28 cellular contexts compared by ENCODE assay signal in the genomic region with DNA sequence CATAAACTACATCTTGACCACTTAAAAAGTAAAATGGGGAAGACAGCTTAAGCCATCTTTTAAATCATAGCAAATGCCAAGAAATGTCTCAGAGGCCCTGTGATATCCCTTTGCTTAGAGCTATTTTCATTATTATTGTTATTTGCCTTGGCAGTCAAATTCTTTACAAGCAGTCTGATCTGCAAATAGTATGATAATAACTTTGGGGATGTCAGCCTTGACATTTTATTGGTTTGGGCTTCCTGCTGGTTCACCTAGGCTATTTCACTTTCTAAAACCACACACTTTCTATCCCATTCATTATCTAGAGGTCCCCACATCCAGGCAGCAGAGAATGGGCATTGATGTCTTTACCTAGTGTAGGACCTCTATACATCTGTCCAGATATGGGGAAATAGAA.
"Had no signal": no experiment of that assay in that cellular context is flagged by ENCODE, and none has a peak within 500 bp of the region (broad histone marks: within the 10 kb centered on the region; RNA-seq: fewer than 3 reads in every experiment).

No MANE protein-coding gene starts in this region.

- H3K9me3 Mint-ChIP-seq: stimulated activated effector memory CD8-positive, alpha-beta T cell treated with anti-CD3 and anti-CD28 coated beads, Interleukin-12 subunit alpha, Interleukin-12 subunit beta, amount 100 ng/mL, for 72 hours; stimulated activated memory B cell treated with anti-CD40 and anti-IgM and Interleukin-4, amounts not matched to agents 10 μg/mL and 1 μg/mL and 100 μg/mL, for 72 hours; stimulated activated naive CD8-positive, alpha-beta T cell treated with anti-CD3 and anti-CD28 coated beads, Interleukin-15, amount 100 ng/mL, for 72 hours had no signal

- H3K4me3 Mint-ChIP-seq: stimulated activated effector memory CD8-positive, alpha-beta T cell treated with anti-CD3 and anti-CD28 coated beads, Interleukin-12 subunit alpha, Interleukin-12 subunit beta, amount 100 ng/mL, for 72 hours; stimulated activated memory B cell treated with anti-CD40 and anti-IgM and Interleukin-4, amounts not matched to agents 10 μg/mL and 1 μg/mL and 100 μg/mL, for 72 hours; stimulated activated naive B cell treated with anti-CD40 and anti-IgM and Interleukin-4, amounts not matched to agents 10 μg/mL and 1 μg/mL and 100 μg/mL, for 72 hours; stimulated activated naive CD8-positive, alpha-beta T cell treated with anti-CD3 and anti-CD28 coated beads, Interleukin-15, amount 100 ng/mL, for 72 hours; stimulated activated naive CD8-positive, alpha-beta T cell treated with anti-CD3 and anti-CD28 coated beads, Interleukin-15, Interleukin-2, amounts not matched to agents 100 ng/mL and 50 ng/mL, for 24 hours; type B pancreatic cell had no signal

- H3K4me3 ChIP-seq: stomach, suprapubic skin, testis, thoracic aorta, thyroid gland, tibial artery, tibial nerve, transverse colon, upper lobe of left lung, upper lobe of right lung, uterus, vagina had no signal

- H3K4me1 ChIP-seq: stomach, suprapubic skin, testis, thyroid gland, tibial artery, tibial nerve, transverse colon, upper lobe of left lung, upper lobe of right lung, uterus, vagina had no signal

- DNase-seq: stimulated activated CD4-positive, alpha-beta T cell treated with anti-CD3 and anti-CD28 coated beads, Interleukin-2, amount 100 ng/mL, for 48 hours; stimulated activated CD4-positive, alpha-beta T cell treated with anti-CD3 and anti-CD28 coated beads, Interleukin-4, amount 100 ng/mL, for 1 hour; stimulated activated CD4-positive, alpha-beta T cell treated with anti-CD3 and anti-CD28 coated beads, Interleukin-4, amount 100 ng/mL, for 24 hours; stimulated activated CD4-positive, alpha-beta T cell treated with anti-CD3 and anti-CD28 coated beads, Interleukin-4, amount 100 ng/mL, for 4 hours; stimulated activated CD8-positive, alpha-beta memory T cell treated with anti-CD3 and anti-CD28 coated beads, Interleukin-4, amount 100 ng/mL, for 48 hours; stimulated activated naive B cell treated with anti-CD40 and anti-IgM and Interleukin-4, amounts not matched to agents 10 μg/mL and 1 μg/mL and 100 μg/mL, for 72 hours; stimulated activated naive CD4-positive, alpha-beta T cell; stimulated activated naive CD4-positive, alpha-beta T cell treated with Interleukin-2 at 50 U/mL for 16 hours; stimulated activated naive CD8-positive, alpha-beta T cell treated with anti-CD3 and anti-CD28 coated beads, Interleukin-15, amount 100 ng/mL, for 72 hours; stimulated activated naive CD8-positive, alpha-beta T cell treated with anti-CD3 and anti-CD28 coated beads, Interleukin-15, Interleukin-2, amounts not matched to agents 100 U/mL and 50 U/mL, for 24 hours; stomach; substantia nigra; testis; thyroid gland; tibial artery; transverse colon; trophoblast cell; upper lobe of left lung; upper lobe of right lung; uterus had no signal

- H3K9me3 ChIP-seq: stomach, suprapubic skin, testis, thoracic aorta, thyroid gland, tibial artery, tibial nerve, transverse colon, upper lobe of left lung, upper lobe of right lung, uterus, vagina had no signal

- ATAC-seq: stimulated activated effector memory CD8-positive, alpha-beta T cell treated with anti-CD3 and anti-CD28 coated beads, Interleukin-12 subunit alpha, Interleukin-12 subunit beta, amount 100 ng/mL, for 72 hours; stimulated activated memory B cell treated with anti-CD40 and anti-IgM and Interleukin-4, amounts not matched to agents 10 μg/mL and 1 μg/mL and 100 μg/mL, for 72 hours; stimulated activated naive B cell treated with anti-CD40 and anti-IgM and Interleukin-4, amounts not matched to agents 10 μg/mL and 1 μg/mL and 100 μg/mL, for 72 hours; stimulated activated naive CD8-positive, alpha-beta T cell treated with anti-CD3 and anti-CD28 coated beads, Interleukin-15, amount 100 ng/mL, for 72 hours; stimulated activated naive CD8-positive, alpha-beta T cell treated with anti-CD3 and anti-CD28 coated beads, Interleukin-15, Interleukin-2, amounts not matched to agents 100 U/mL and 50 U/mL, for 24 hours; upper lobe of right lung had no signal

- H3K4me1 Mint-ChIP-seq: stimulated activated effector memory CD8-positive, alpha-beta T cell treated with anti-CD3 and anti-CD28 coated beads, Interleukin-12 subunit alpha, Interleukin-12 subunit beta, amount 100 ng/mL, for 72 hours; stimulated activated memory B cell treated with anti-CD40 and anti-IgM and Interleukin-4, amounts not matched to agents 10 μg/mL and 1 μg/mL and 100 μg/mL, for 72 hours; stimulated activated naive CD8-positive, alpha-beta T cell treated with anti-CD3 and anti-CD28 coated beads, Interleukin-15, amount 100 ng/mL, for 72 hours had no signal

- H3K27me3 Mint-ChIP-seq: stimulated activated memory B cell treated with anti-CD40 and anti-IgM and Interleukin-4, amounts not matched to agents 10 μg/mL and 1 μg/mL and 100 μg/mL, for 72 hours; stimulated activated naive B cell treated with anti-CD40 and anti-IgM and Interleukin-4, amounts not matched to agents 10 μg/mL and 1 μg/mL and 100 μg/mL, for 72 hours; stimulated activated naive CD8-positive, alpha-beta T cell treated with anti-CD3 and anti-CD28 coated beads, Interleukin-15, amount 100 ng/mL, for 72 hours; stimulated activated naive CD8-positive, alpha-beta T cell treated with anti-CD3 and anti-CD28 coated beads, Interleukin-15, Interleukin-2, amounts not matched to agents 100 ng/mL and 50 ng/mL, for 24 hours; type B pancreatic cell had no signal

- H3K36me3 ChIP-seq: stomach, suprapubic skin, thoracic aorta, thyroid gland, tibial artery, tibial nerve, transverse colon, upper lobe of left lung, upper lobe of right lung, uterus, vagina had no signal

- H3K27ac ChIP-seq: stomach, suprapubic skin, testis, thoracic aorta, thyroid gland, tibial artery, tibial nerve, transverse colon, upper lobe of left lung, upper lobe of right lung, uterus, vagina had no signal

- H3K36me3 Mint-ChIP-seq: stimulated activated effector memory CD8-positive, alpha-beta T cell treated with anti-CD3 and anti-CD28 coated beads, Interleukin-12 subunit alpha, Interleukin-12 subunit beta, amount 100 ng/mL, for 72 hours; stimulated activated memory B cell treated with anti-CD40 and anti-IgM and Interleukin-4, amounts not matched to agents 10 μg/mL and 1 μg/mL and 100 μg/mL, for 72 hours; type B pancreatic cell had no signal

- H3K27ac Mint-ChIP-seq: stimulated activated effector memory CD8-positive, alpha-beta T cell treated with anti-CD3 and anti-CD28 coated beads, Interleukin-12 subunit alpha, Interleukin-12 subunit beta, amount 100 ng/mL, for 72 hours; stimulated activated memory B cell treated with anti-CD40 and anti-IgM and Interleukin-4, amounts not matched to agents 10 μg/mL and 1 μg/mL and 100 μg/mL, for 72 hours; stimulated activated naive B cell treated with anti-CD40 and anti-IgM and Interleukin-4, amounts not matched to agents 10 μg/mL and 1 μg/mL and 100 μg/mL, for 72 hours; stimulated activated naive CD8-positive, alpha-beta T cell treated with anti-CD3 and anti-CD28 coated beads, Interleukin-15, Interleukin-2, amounts not matched to agents 100 ng/mL and 50 ng/mL, for 24 hours; type B pancreatic cell had no signal

- H3K27me3 ChIP-seq: stomach, suprapubic skin, testis, thyroid gland, tibial artery, tibial nerve, transverse colon, upper lobe of left lung, upper lobe of right lung, uterus, vagina had no signal
